19 cellular contexts compared by ENCODE assay signal in genomic region chr7:14747701-14748100, GRCh38.
A peak's percentile ranks its signal among the peaks of the same experiment; 100 is the strongest.
DNase-seq lines count a peak whose midpoint lies in the region; ATAC-seq and TF ChIP-seq lines count a peak whose summit lies in the region.
"Had no signal": no experiment of that assay in that cellular context is flagged by ENCODE, and none has a peak within 500 bp of the region (broad histone marks: within the 10 kb centered on the region; RNA-seq: fewer than 3 reads in every experiment).

No MANE protein-coding gene starts in this region.

- no peak for ATAC-seq in HG02759 (IDR thresholded peaks at IDR 0.05; ENCODE audit: unreplicated experiment)
- ATAC-seq: gastrocnemius medialis, GM23338, left colon had no signal

- no peaks in the 10 kb centered on the region for H3K27me3 ChIP-seq in right atrium auricular region
- H3K27me3 ChIP-seq: adrenal gland, gastrocnemius medialis, suprapubic skin had no signal

- H3K36me3 ChIP-seq in right atrium auricular region = no peaks in the 10 kb centered on the region
- H3K36me3 ChIP-seq: adrenal gland, gastrocnemius medialis, suprapubic skin had no signal

- no peak overlapping the region for H3K27ac ChIP-seq in right atrium auricular region
- H3K27ac ChIP-seq: adrenal gland, gastrocnemius medialis, suprapubic skin had no signal

- H3K9me3 ChIP-seq in right atrium auricular region = peaks cover 0 to 13% of the 10 kb centered on the region in 2 donors
- H3K9me3 ChIP-seq: adrenal gland, gastrocnemius medialis, suprapubic skin had no signal

- no peaks in the 10 kb centered on the region for H3K36me3 Mint-ChIP-seq in osteocyte (ENCODE audit: unreplicated experiment)

- peaks cover 14% of the 10 kb centered on the region for H3K9me3 Mint-ChIP-seq in osteocyte (ENCODE audit: unreplicated experiment)

- no peak for TF ChIP-seq CTCF in cardiac fibroblast (IDR thresholded peaks at IDR 0.05; ENCODE audit: low read depth, low read length)
- no peak for TF ChIP-seq CTCF in osteocyte (IDR thresholded peaks at IDR 0.05)
- no peak for TF ChIP-seq CTCF in right atrium auricular region (IDR thresholded peaks at IDR 0.05)

- H3K4me3 Mint-ChIP-seq in osteocyte (ENCODE audit: unreplicated experiment) = no peak overlapping the region
- H3K4me3 Mint-ChIP-seq: B cell, GM23338 had no signal

- H3K4me3 ChIP-seq in cardiac fibroblast (replicated peaks in 1 of 2; ENCODE audit: low read depth in 2 of 2, low read length in 2 of 2) (no peak overlapping the region), right atrium auricular region (no peak overlapping the region)
- H3K4me3 ChIP-seq: adrenal gland, gastrocnemius medialis, GM23338, suprapubic skin had no signal

- no peaks in the 10 kb centered on the region for H3K27me3 Mint-ChIP-seq in osteocyte (ENCODE audit: unreplicated experiment)
- H3K27me3 Mint-ChIP-seq: B cell had no signal

- peak overlapping the region; percentile 24 for H3K27ac Mint-ChIP-seq in osteocyte (ENCODE audit: unreplicated experiment)
- H3K27ac Mint-ChIP-seq: activated T-helper 2 cell treated with anti-CD3 and anti-CD28 coated beads, Interferon-gamma antibody, Interleukin-2, Interleukin-4, amounts not matched to agents 10 μg/mL and 5 μg/mL and 100 μg/mL, durations not matched to agents 14 hours and 24 hours and 36 hours; B cell; GM23338 had no signal

- DNase-seq in DMS 273 treated with DMSO at 0.1 percent for 48 hours (lab: John Stamatoyannopoulos, UW) = peak; percentile 63
- peak; percentile 32 for DNase-seq in NCI-H226
- peak; percentile 56 to 68 for DNase-seq in cardiac fibroblast (ENCODE audit: low read depth in 2 of 2)
- no peak for DNase-seq in osteocyte (ENCODE audit: extremely low spot score, unreplicated experiment)
- no peak for DNase-seq in right atrium auricular region (ENCODE audit: low spot score)
- no peak for DNase-seq in NCI-H2227 treated with DMSO at 0.1 percent for 48 hours (lab: John Stamatoyannopoulos, UW)
- DNase-seq: activated CD4-positive, CD25-positive, alpha-beta regulatory T cell treated with anti-CD3 and anti-CD28 coated beads, Interleukin-2, amount 50 U/mL, for 72 hours; adrenal gland; gastrocnemius medialis; KBM-7; left colon; stimulated activated CD4-positive, alpha-beta T cell treated with anti-CD3 and anti-CD28 coated beads, Interleukin-4, amount 100 ng/mL, for 4 hours; stimulated activated CD8-positive, alpha-beta memory T cell treated with anti-CD3 and anti-CD28 coated beads, Interleukin-4, amount 100 ng/mL, for 48 hours; T1000 had no signal

- H3K4me1 ChIP-seq in right atrium auricular region = no peaks in the 10 kb centered on the region
- H3K4me1 ChIP-seq: adrenal gland, gastrocnemius medialis, suprapubic skin had no signal

- H3K4me1 Mint-ChIP-seq in osteocyte (ENCODE audit: unreplicated experiment) = peaks cover 34% of the 10 kb centered on the region
- H3K4me1 Mint-ChIP-seq: B cell, GM23338 had no signal

Comparison
In these comparisons a context has a peak if more than half of its experiments do, and no peak if none do; other contexts are left out.
1. DNase-seq: peak in DMS 273 treated with DMSO at 0.1 percent for 48 hours (single experiment), NCI-H226 (single experiment) and cardiac fibroblast (2 of 2); none in osteocyte (single experiment), right atrium auricular region (single experiment) and NCI-H2227 treated with DMSO at 0.1 percent for 48 hours (single experiment).